ENCODE assay signal across 21 cellular contexts in the genomic region with DNA sequence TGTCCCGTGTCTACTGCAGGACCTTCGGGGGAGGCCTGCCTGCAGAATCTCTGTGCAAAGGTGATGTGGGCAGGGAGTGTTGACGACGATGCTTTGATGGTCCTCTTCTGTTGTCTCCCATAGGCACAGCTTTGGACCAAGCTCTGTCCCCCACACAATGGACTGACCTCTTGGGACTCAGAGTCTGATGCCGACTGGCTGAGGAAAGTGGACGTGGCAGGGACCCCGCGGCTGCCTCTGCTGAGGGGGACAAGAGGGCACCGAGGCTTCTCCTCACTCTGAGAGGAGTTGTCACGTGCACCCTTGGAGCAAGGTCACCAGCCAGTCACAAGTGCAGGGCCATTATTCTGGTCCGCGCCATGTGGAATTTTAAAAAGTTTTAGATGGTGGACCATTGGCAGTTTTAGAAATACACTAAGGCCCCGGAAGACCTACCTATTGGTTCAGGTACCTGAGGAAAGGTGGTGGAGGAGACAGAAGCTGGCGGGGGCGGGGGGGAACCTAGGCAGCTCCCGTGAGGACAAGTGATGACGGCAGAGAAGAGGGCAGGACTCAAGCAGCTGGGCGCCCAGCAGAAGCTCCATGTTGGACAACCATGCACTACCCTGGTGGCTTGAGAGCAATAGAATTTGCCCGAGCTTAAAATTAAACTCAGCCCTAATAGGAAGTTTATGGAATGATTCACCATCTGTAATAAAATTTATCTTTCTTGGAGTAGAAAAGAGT.
DNase-seq lines count a peak whose midpoint lies in the region; ATAC-seq and TF ChIP-seq lines count a peak whose summit lies in the region.
"Had no signal": no experiment of that assay in that cellular context is flagged by ENCODE, and none has a peak within 500 bp of the region (broad histone marks: within the 10 kb centered on the region; RNA-seq: fewer than 3 reads in every experiment).

No MANE protein-coding gene starts in this region.

- H3K27ac ChIP-seq in osteoblast (ENCODE audit: low read depth, low read length), result no peak overlapping the region
- H3K27ac ChIP-seq in tibial artery, result no peak overlapping the region
- H3K27ac ChIP-seq: BLaER1, KMS-11 had no signal

- no peak overlapping the region for H3K27ac Mint-ChIP-seq in WTC11
- H3K27ac Mint-ChIP-seq: CD4-positive, alpha-beta T cell; IgD-negative memory B cell had no signal

- H3K4me1 Mint-ChIP-seq in WTC11, result peaks cover 13% of the 10 kb centered on the region
- H3K4me1 Mint-ChIP-seq: IgD-negative memory B cell had no signal

- H3K4me3 ChIP-seq in osteoblast (ENCODE audit: insufficient read depth, low read length), result no peak overlapping the region
- H3K4me3 ChIP-seq in tibial artery, result no peak overlapping the region
- H3K4me3 ChIP-seq: BLaER1 had no signal

- H3K4me1 ChIP-seq in osteoblast (ENCODE audit: insufficient read depth, low read length) (no peaks in the 10 kb centered on the region), tibial artery (no peaks in the 10 kb centered on the region)
- H3K4me1 ChIP-seq: BLaER1 had no signal

- no peak overlapping the region for H3K4me2 ChIP-seq in osteoblast (ENCODE audit: insufficient read depth, low read length)
- H3K4me2 ChIP-seq: BLaER1, KMS-11 had no signal

- intact Hi-C loops in tibial artery (cut with DNase I; ENCODE audit: low total_unique reads), result no loop called here

- no peaks in the 10 kb centered on the region; the same call in 1 of the 2 replicates for H3K36me3 Mint-ChIP-seq in WTC11
- H3K36me3 Mint-ChIP-seq: IgD-negative memory B cell had no signal

- no peak overlapping the region for H3K4me3 Mint-ChIP-seq in WTC11
- H3K4me3 Mint-ChIP-seq: CD4-positive, alpha-beta T cell; IgD-negative memory B cell had no signal

- peak; percentile 37 for DNase-seq in activated effector memory CD4-positive, alpha-beta T cell treated with anti-CD3 and anti-CD28 coated beads, Interleukin-2, amount 50 U/mL, for 16 hours
- DNase-seq in activated effector memory CD4-positive, alpha-beta T cell treated with Interleukin-2 at 50 U/mL for 16 hours, result no peak
- DNase-seq in WTC11 (ENCODE audit: low spot score) (peak; percentile 4), osteoblast (ENCODE audit: insufficient read length, low spot score, missing footprints) (peak; percentile 44), tibial artery (peak; percentile 0 to 46), NCI-H510A treated with DMSO at 0.1 percent for 48 hours (lab: John Stamatoyannopoulos, UW) (no peak), NK-92 (lab: John Stamatoyannopoulos, UW; ENCODE audit: unreplicated experiment) (no peak)
- no peak for DNase-seq in stimulated activated CD4-positive, alpha-beta T cell treated with anti-CD3 and anti-CD28 coated beads, Interleukin-4, amount 100 ng/mL, for 4 hours
- DNase-seq: 8988T, ACHN, DMS53, MM.1S, NCI-H2029, NCI-H446, NCI-H526, RPMI8226, SHP77 had no signal

- no peaks in the 10 kb centered on the region for H3K36me3 ChIP-seq in osteoblast (ENCODE audit: insufficient read depth, low read length)
- H3K36me3 ChIP-seq in tibial artery, result no peaks in the 10 kb centered on the region
- H3K36me3 ChIP-seq: BLaER1 had no signal

- no peaks in the 10 kb centered on the region for H4K20me1 ChIP-seq in osteoblast (ENCODE audit: insufficient read depth, low read length)
- H4K20me1 ChIP-seq: BLaER1 had no signal

- no peaks in the 10 kb centered on the region for H3K79me2 ChIP-seq in osteoblast (ENCODE audit: insufficient read depth, low read length)

- no peaks in the 10 kb centered on the region for H3K9me3 ChIP-seq in osteoblast (ENCODE audit: low read depth, low read length)
- H3K9me3 ChIP-seq in tibial artery, result no peaks in the 10 kb centered on the region
- H3K9me3 ChIP-seq: BLaER1 had no signal

- CTCF ChIA-PET in WTC11 (lab: Charles Lee), result no interaction called here

- H3K27me3 Mint-ChIP-seq in WTC11 (ENCODE audit: low read depth), result no peaks in the 10 kb centered on the region; the same call in 1 of the 2 replicates
- H3K27me3 Mint-ChIP-seq: CD4-positive, alpha-beta T cell; IgD-negative memory B cell had no signal

- no peak for ATAC-seq in WTC11

- H2AFZ ChIP-seq in osteoblast (ENCODE audit: low read length), result no peak overlapping the region

- H3K27me3 ChIP-seq in osteoblast (ENCODE audit: insufficient read depth, low read length), result no peaks in the 10 kb centered on the region
- peaks cover 0 to 8% of the 10 kb centered on the region in 2 donors for H3K27me3 ChIP-seq in tibial artery
- H3K27me3 ChIP-seq: BLaER1 had no signal

- POLR2A ChIA-PET in WTC11 (lab: Charles Lee), result no interaction called here

- TF ChIP-seq CTCF in WTC11 (IDR thresholded peaks at IDR 0.05) (no peak), osteoblast (IDR thresholded peaks at IDR 0.05; ENCODE audit: extremely low read depth, low read depth, low read length) (no peak), tibial artery (IDR thresholded peaks at IDR 0.05) (no peak)

- no peaks in the 10 kb centered on the region; the same call in 1 of the 2 replicates for H3K9me3 Mint-ChIP-seq in WTC11
- H3K9me3 Mint-ChIP-seq: CD4-positive, alpha-beta T cell had no signal

TF ChIP-seq in WTC11, 78 proteins besides CTCF, POLR2A, EP300 and RAD21 (continues in another document):
- TF ChIP-seq, protein P1, sequence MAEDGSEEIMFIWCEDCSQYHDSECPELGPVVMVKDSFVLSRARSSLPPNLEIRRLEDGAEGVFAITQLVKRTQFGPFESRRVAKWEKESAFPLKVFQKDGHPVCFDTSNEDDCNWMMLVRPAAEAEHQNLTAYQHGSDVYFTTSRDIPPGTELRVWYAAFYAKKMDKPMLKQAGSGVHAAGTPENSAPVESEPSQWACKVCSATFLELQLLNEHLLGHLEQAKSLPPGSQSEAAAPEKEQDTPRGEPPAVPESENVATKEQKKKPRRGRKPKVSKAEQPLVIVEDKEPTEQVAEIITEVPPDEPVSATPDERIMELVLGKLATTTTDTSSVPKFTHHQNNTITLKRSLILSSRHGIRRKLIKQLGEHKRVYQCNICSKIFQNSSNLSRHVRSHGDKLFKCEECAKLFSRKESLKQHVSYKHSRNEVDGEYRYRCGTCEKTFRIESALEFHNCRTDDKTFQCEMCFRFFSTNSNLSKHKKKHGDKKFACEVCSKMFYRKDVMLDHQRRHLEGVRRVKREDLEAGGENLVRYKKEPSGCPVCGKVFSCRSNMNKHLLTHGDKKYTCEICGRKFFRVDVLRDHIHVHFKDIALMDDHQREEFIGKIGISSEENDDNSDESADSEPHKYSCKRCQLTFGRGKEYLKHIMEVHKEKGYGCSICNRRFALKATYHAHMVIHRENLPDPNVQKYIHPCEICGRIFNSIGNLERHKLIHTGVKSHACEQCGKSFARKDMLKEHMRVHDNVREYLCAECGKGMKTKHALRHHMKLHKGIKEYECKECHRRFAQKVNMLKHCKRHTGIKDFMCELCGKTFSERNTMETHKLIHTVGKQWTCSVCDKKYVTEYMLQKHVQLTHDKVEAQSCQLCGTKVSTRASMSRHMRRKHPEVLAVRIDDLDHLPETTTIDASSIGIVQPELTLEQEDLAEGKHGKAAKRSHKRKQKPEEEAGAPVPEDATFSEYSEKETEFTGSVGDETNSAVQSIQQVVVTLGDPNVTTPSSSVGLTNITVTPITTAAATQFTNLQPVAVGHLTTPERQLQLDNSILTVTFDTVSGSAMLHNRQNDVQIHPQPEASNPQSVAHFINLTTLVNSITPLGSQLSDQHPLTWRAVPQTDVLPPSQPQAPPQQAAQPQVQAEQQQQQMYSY (CRISPR knock-in tag; IDR thresholded peaks at IDR 0.05), result no peak
- TF ChIP-seq, protein P2, sequence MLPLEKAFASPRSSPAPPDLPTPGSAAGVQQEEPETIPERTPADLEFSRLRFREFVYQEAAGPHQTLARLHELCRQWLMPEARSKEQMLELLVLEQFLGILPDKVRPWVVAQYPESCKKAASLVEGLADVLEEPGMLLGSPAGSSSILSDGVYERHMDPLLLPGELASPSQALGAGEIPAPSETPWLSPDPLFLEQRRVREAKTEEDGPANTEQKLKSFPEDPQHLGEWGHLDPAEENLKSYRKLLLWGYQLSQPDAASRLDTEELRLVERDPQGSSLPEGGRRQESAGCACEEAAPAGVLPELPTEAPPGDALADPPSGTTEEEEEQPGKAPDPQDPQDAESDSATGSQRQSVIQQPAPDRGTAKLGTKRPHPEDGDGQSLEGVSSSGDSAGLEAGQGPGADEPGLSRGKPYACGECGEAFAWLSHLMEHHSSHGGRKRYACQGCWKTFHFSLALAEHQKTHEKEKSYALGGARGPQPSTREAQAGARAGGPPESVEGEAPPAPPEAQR (CRISPR knock-in tag; IDR thresholded peaks at IDR 0.05), result no peak
- TF ChIP-seq ZNF219 (CRISPR knock-in tag; IDR thresholded peaks at IDR 0.05; ENCODE audit: borderline replicate concordance) (no peak), RORB (CRISPR knock-in tag; IDR thresholded peaks at IDR 0.05) (no peak)
- TF ChIP-seq, protein P3, sequence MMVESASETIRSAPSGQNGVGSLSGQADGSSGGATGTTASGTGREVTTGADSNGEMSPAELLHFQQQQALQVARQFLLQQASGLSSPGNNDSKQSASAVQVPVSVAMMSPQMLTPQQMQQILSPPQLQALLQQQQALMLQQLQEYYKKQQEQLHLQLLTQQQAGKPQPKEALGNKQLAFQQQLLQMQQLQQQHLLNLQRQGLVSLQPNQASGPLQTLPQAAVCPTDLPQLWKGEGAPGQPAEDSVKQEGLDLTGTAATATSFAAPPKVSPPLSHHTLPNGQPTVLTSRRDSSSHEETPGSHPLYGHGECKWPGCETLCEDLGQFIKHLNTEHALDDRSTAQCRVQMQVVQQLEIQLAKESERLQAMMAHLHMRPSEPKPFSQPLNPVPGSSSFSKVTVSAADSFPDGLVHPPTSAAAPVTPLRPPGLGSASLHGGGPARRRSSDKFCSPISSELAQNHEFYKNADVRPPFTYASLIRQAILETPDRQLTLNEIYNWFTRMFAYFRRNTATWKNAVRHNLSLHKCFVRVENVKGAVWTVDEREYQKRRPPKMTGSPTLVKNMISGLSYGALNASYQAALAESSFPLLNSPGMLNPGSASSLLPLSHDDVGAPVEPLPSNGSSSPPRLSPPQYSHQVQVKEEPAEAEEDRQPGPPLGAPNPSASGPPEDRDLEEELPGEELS (CRISPR knock-in tag; IDR thresholded peaks at IDR 0.05), result no peak
- TF ChIP-seq, protein P4, sequence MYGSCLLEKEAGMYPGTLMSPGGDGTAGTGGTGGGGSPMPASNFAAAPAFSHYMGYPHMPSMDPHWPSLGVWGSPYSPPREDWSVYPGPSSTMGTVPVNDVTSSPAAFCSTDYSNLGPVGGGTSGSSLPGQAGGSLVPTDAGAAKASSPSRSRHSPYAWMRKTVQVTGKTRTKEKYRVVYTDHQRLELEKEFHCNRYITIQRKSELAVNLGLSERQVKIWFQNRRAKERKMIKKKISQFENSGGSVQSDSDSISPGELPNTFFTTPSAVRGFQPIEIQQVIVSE (CRISPR knock-in tag; IDR thresholded peaks at IDR 0.05; ENCODE audit: borderline replicate concordance), result no peak

Comparison
In these comparisons a context has a peak if more than half of its experiments do, and no peak if none do; other contexts are left out.
1. DNase-seq: peak in activated effector memory CD4-positive, alpha-beta T cell treated with anti-CD3 and anti-CD28 coated beads, Interleukin-2, amount 50 U/mL, for 16 hours (single experiment), WTC11 (single experiment), osteoblast (single experiment) and tibial artery (2 of 2); none in activated effector memory CD4-positive, alpha-beta T cell treated with Interleukin-2 at 50 U/mL for 16 hours (single experiment), stimulated activated CD4-positive, alpha-beta T cell treated with anti-CD3 and anti-CD28 coated beads, Interleukin-4, amount 100 ng/mL, for 4 hours (0 of 2), NCI-H510A treated with DMSO at 0.1 percent for 48 hours (single experiment) and NK-92 (single experiment).